Comparison of ENCODE assay signal across 31 cellular contexts in the genomic region with DNA sequence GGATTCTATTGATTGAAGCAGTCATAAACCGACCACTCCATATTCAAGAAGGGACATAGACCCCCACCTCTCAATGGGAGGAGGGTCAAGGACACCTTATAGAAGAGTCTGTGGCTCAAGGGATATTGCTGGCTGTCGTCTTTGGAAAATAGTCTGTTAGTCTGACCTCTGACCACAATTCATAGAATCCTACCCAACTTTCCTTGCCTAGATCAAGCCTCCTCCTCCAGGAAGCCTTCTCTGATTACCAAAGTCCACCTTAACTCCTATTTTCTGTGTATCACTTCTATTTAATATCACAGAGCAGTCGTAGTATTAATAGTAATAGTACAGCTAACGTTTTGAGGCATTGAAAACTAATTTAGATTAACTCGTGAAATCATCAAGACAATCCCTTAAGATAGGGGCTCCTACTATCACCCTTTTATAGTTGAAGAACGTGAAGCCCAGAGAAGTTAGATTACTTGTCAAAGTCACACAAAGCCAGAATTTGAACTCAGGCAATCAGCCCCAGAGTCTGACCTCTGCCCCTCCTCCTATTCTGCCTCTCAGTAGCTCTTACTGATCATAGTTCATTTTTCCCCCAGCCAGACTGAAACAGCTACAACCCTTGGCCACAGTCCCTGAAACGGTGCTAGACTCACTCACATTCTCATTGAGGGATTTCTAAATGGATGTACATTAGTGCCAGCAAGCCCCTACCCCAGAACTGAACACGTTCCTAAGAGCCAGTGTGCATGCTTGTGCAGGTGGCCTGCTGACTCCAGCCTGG.
"Had no signal": no experiment of that assay in that cellular context is flagged by ENCODE, and none has a peak within 500 bp of the region (broad histone marks: within the 10 kb centered on the region; RNA-seq: fewer than 3 reads in every experiment).

No MANE protein-coding gene starts in this region.

- H3K27me3 ChIP-seq: esophagus squamous epithelium, left lung, ovary, uterus had no signal

- H3K9me3 ChIP-seq: left lung, ovary, prostate gland, thoracic aorta, uterus had no signal

- H3K27ac Mint-ChIP-seq: activated CD4-positive, alpha-beta memory T cell treated with anti-CD3 and anti-CD28 coated beads for 36 hours; activated naive CD4-positive, alpha-beta T cell treated with anti-CD3 and anti-CD28 coated beads, Interleukin-2, amount 50 U/mL, for 24 hours; dendritic cell treated with granulocyte-macrophage colony-stimulating factor and Interleukin-4, amounts not matched to agents 40 ng/mL and 50 ng/mL, for 4 days; nephron progenitor cell; T-helper 1 cell treated with Interleukin-12 subunit alpha and Interleukin-12 subunit beta and Interleukin-4 antibody, amounts not matched to agents 30 μg/mL and 1 μg/mL, for 36 hours had no signal

- DNase-seq: activated CD4-positive, alpha-beta memory T cell treated with anti-CD3 and anti-CD28 coated beads for 36 hours; activated CD4-positive, alpha-beta T cell treated with anti-CD3 and anti-CD28 coated beads for 4 hours; activated CD8-positive, alpha-beta memory T cell treated with anti-CD3 and anti-CD28 coated beads, Interleukin-2, amount 50 U/mL, for 4 hours; activated naive CD8-positive, alpha-beta T cell treated with anti-CD3 and anti-CD28 coated beads, Interleukin-2, amount 50 U/mL, for 24 hours; activated T-cell treated with anti-CD3 and anti-CD28 coated beads, Interleukin-2, amount 50 U/mL, for 1 hour; amygdala; effector CD4-positive, alpha-beta T cell; esophagus squamous epithelium; foreskin melanocyte; heart right ventricle; kidney glomerular epithelial cell; left lung; nephron progenitor cell; ovary; retina; stimulated activated CD4-positive, alpha-beta T cell treated with anti-CD3 and anti-CD28 coated beads, Interleukin-15, amount 100 ng/mL, for 24 hours; stimulated activated CD4-positive, alpha-beta T cell treated with anti-CD3 and anti-CD28 coated beads, Interleukin-2, amount 100 ng/mL, for 24 hours; stimulated activated naive CD4-positive, alpha-beta T cell; SW 1271; T-helper 9 cell; trophoblast cell; uterus had no signal

- H3K4me1 ChIP-seq: esophagus squamous epithelium, left lung, prostate gland, uterus had no signal

- H3K36me3 Mint-ChIP-seq: activated naive CD4-positive, alpha-beta T cell treated with anti-CD3 and anti-CD28 coated beads, Interleukin-2, amount 50 U/mL, for 24 hours had no signal

- ATAC-seq: activated naive CD8-positive, alpha-beta T cell treated with anti-CD3 and anti-CD28 coated beads, Interleukin-2, amount 50 U/mL, for 24 hours; heart right ventricle; left lung had no signal

- H3K36me3 ChIP-seq: esophagus squamous epithelium, heart right ventricle, left lung, ovary, prostate gland, thoracic aorta, uterus had no signal

- H3K4me3 ChIP-seq: esophagus squamous epithelium, heart right ventricle, left lung, lung, ovary, prostate gland, thoracic aorta, uterus had no signal

- H3K27ac ChIP-seq: epithelial cell of prostate, esophagus squamous epithelium, heart right ventricle, left lung, ovary, prostate gland, thoracic aorta, uterus, VCaP had no signal

- H3K27me3 Mint-ChIP-seq: activated CD4-positive, alpha-beta memory T cell treated with anti-CD3 and anti-CD28 coated beads for 36 hours; activated naive CD4-positive, alpha-beta T cell treated with anti-CD3 and anti-CD28 coated beads, Interleukin-2, amount 50 U/mL, for 24 hours; activated naive CD8-positive, alpha-beta T cell treated with anti-CD3 and anti-CD28 coated beads, Interleukin-2, amount 50 U/mL, for 24 hours; central memory CD8-positive, alpha-beta T cell; dendritic cell treated with granulocyte-macrophage colony-stimulating factor and Interleukin-4, amounts not matched to agents 40 ng/mL and 50 ng/mL, for 4 days had no signal

- H3K4me3 Mint-ChIP-seq: activated CD4-positive, alpha-beta memory T cell treated with anti-CD3 and anti-CD28 coated beads for 36 hours; activated naive CD4-positive, alpha-beta T cell treated with anti-CD3 and anti-CD28 coated beads, Interleukin-2, amount 50 U/mL, for 24 hours; activated naive CD8-positive, alpha-beta T cell treated with anti-CD3 and anti-CD28 coated beads, Interleukin-2, amount 50 U/mL, for 24 hours; central memory CD8-positive, alpha-beta T cell; dendritic cell treated with granulocyte-macrophage colony-stimulating factor and Interleukin-4, amounts not matched to agents 40 ng/mL and 50 ng/mL, for 4 days; nephron progenitor cell; T-helper 1 cell treated with Interleukin-12 subunit alpha and Interleukin-12 subunit beta and Interleukin-4 antibody, amounts not matched to agents 30 μg/mL and 1 μg/mL, for 36 hours had no signal

- H3K9me3 Mint-ChIP-seq: central memory CD8-positive, alpha-beta T cell had no signal
